In the genomic region with DNA sequence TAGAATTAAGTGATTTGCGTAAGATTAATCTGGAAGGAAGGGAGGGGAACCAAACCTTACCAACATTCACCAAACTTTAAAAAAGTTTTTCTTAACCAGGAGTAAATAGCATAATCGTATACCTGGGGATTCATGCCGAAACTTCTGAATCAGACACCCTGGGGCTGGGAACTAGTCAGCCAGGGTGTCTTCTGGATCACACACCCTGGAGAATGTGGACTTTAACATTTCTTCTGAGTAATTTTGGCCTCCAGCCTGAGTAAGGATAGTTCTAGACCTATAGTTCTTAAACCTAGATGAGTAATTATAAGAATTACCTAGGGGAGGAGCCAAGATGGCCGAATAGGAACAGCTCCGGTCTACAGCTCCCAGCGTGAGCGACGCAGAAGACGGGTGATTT, we compare ENCODE assay signal across 17 cellular contexts. TPM values are rescaled to one million over a fixed set of nuclear protein-coding genes. Genes with fewer than 3 reads are reported as not detected.
DNase-seq lines count a peak whose midpoint lies in the region; ATAC-seq, FAIRE-seq and TF ChIP-seq lines count a peak whose summit lies in the region.
"Had no signal": no experiment of that assay in that cellular context is flagged by ENCODE, and none has a peak within 500 bp of the region (broad histone marks: within the 10 kb centered on the region; RNA-seq: fewer than 3 reads in every experiment).

No MANE protein-coding gene starts in this region.

- no peak overlapping the region; a peak in 2 of 6 replicates for H3K4me3 ChIP-seq in HepG2 (replicated peaks in 1 of 3; ENCODE audit: insufficient read depth in 1 of 3, low read depth in 2 of 3, low read length in 3 of 3)
- no peak overlapping the region for H3K4me3 ChIP-seq in right lobe of liver
- H3K4me3 ChIP-seq in iPS-18c (ENCODE audit: insufficient read depth, low read depth, low read length), result peak overlapping the region; percentile 6; the same call in 1 of the 2 replicates
- no peak overlapping the region for H3K4me3 ChIP-seq in kidney (ENCODE audit: low read length in 2 of 2)
- H3K4me3 ChIP-seq: dorsolateral prefrontal cortex, Peyer's patch, tibial artery had no signal

- H3K4me1 ChIP-seq in HepG2 (ENCODE audit: insufficient read depth, low read length), result no peaks in the 10 kb centered on the region
- H3K4me1 ChIP-seq in right lobe of liver, result no peaks in the 10 kb centered on the region
- H3K4me1 ChIP-seq in kidney (ENCODE audit: control insufficient read depth in 1 of 2, insufficient read depth in 1 of 2, low read depth in 1 of 2, low read length in 2 of 2), result no peaks in the 10 kb centered on the region
- H3K4me1 ChIP-seq: Peyer's patch, tibial artery had no signal

- peak overlapping the region; percentile 80 for H3K4me3 Mint-ChIP-seq in WTC11
- no peak overlapping the region for H3K4me3 Mint-ChIP-seq in activated CD4-positive, alpha-beta T cell treated with anti-CD3 and anti-CD28 coated beads, Interleukin-2, amount 10 ng/mL, durations not matched to agents 24 days and 14 days
- H3K4me3 Mint-ChIP-seq: stimulated activated naive B cell treated with anti-CD40 and anti-IgM and Interleukin-4, amounts not matched to agents 10 μg/mL and 1 μg/mL and 100 μg/mL, for 72 hours had no signal

- CTCF ChIA-PET in HepG2 (lab: Yijun Ruan, JAX; ENCODE audit: low intra/inter-chr PET ratio, low total read pairs), result no interaction called here
- CTCF ChIA-PET in WTC11 (lab: Charles Lee), result no interaction called here

- TF ChIP-seq CTCF in HepG2 (CRISPR knock-in tag; IDR thresholded peaks at IDR 0.05) (no peak), right lobe of liver (IDR thresholded peaks at IDR 0.05) (no peak), WTC11 (IDR thresholded peaks at IDR 0.05) (no peak), kidney (IDR thresholded peaks at IDR 0.05; ENCODE audit: borderline replicate concordance, extremely low read depth, insufficient read depth) (no peak)

- BruUV-seq in HepG2 (replicated peaks; lab: Mats Ljungman, UMichigan), result no TSS peak

- H3K79me2 ChIP-seq in HepG2 (ENCODE audit: insufficient read depth, low read length), result no peaks in the 10 kb centered on the region

- H3K9me3 Mint-ChIP-seq in WTC11, result peaks cover 9% of the 10 kb centered on the region
- no peaks in the 10 kb centered on the region for H3K9me3 Mint-ChIP-seq in activated CD4-positive, alpha-beta T cell treated with anti-CD3 and anti-CD28 coated beads, Interleukin-2, amount 10 ng/mL, durations not matched to agents 24 days and 14 days

- no peak overlapping the region for H2AFZ ChIP-seq in HepG2 (ENCODE audit: low read length)

- H3K36me3 ChIP-seq in HepG2 (replicated peaks in 1 of 2; ENCODE audit: control insufficient read depth in 1 of 2, insufficient read depth in 2 of 2, low read length in 2 of 2) (no peaks in the 10 kb centered on the region), right lobe of liver (no peaks in the 10 kb centered on the region), kidney (ENCODE audit: control insufficient read depth in 1 of 2, insufficient read depth in 2 of 2, low read length in 2 of 2) (no peaks in the 10 kb centered on the region)
- H3K36me3 ChIP-seq: Peyer's patch, tibial artery had no signal

- TF ChIP-seq POLR2A in HepG2 (IDR thresholded peaks at IDR 0.05; ENCODE audit: insufficient read depth in 1 of 2, low read depth in 2 of 2, low read length in 2 of 2) (no peak), right lobe of liver (IDR thresholded peaks at IDR 0.05) (no peak)

- WGBS in HepG2 (ENCODE audit: low lambda C conversion rate), result 54% methylated on average over 9 of the region's 9 CpGs
- WGBS in right lobe of liver (ENCODE audit: insufficient coverage, low coverage, low lambda C conversion rate, missing lambda C conversion rate), result 82% methylated on average over 4 of the region's 9 CpGs

- H3K9ac ChIP-seq in HepG2 (ENCODE audit: insufficient read depth, low read depth, low read length) (no peak overlapping the region), kidney (ENCODE audit: low read length in 2 of 2) (no peak overlapping the region)

- no peaks in the 10 kb centered on the region for H4K20me1 ChIP-seq in HepG2 (ENCODE audit: insufficient read depth, low read length)

- no peaks in the 10 kb centered on the region for H3K9me3 ChIP-seq in HepG2 (ENCODE audit: low read length)
- no peaks in the 10 kb centered on the region for H3K9me3 ChIP-seq in right lobe of liver
- H3K9me3 ChIP-seq in iPS-18c (ENCODE audit: control insufficient read depth, insufficient read depth, low read length), result peaks cover 2% of the 10 kb centered on the region
- H3K9me3 ChIP-seq in kidney (ENCODE audit: control insufficient read depth in 1 of 2, low read length in 2 of 2), result no peaks in the 10 kb centered on the region
- H3K9me3 ChIP-seq: Peyer's patch, tibial artery had no signal

- no peak for DNase-seq in HepG2 (ENCODE audit: low spot score)
- DNase-seq in right lobe of liver, result no peak
- no peak for DNase-seq in WTC11 (ENCODE audit: low spot score)
- DNase-seq in kidney, result no peak
- no peak for DNase-seq in activated CD4-positive, alpha-beta T cell treated with anti-CD3 and anti-CD28 coated beads, Interleukin-2, amount 10 ng/mL, durations not matched to agents 24 days and 14 days
- DNase-seq: activated CD4-positive, alpha-beta T cell treated with anti-CD3 and anti-CD28 coated beads, Interleukin-2, amount 50 U/mL, for 1 hour; activated gamma-delta T cell treated with Interleukin-2 at 50 U/mL for 16 hours; DMS79; dorsolateral prefrontal cortex; MV-4-11; Peyer's patch; stimulated activated naive B cell treated with anti-CD40 and anti-IgM and Interleukin-4, amounts not matched to agents 10 μg/mL and 1 μg/mL and 100 μg/mL, for 72 hours; tibial artery had no signal

- H3K27ac ChIP-seq in HepG2 (ENCODE audit: extremely low read length, insufficient read depth, low read length) (no peak overlapping the region), right lobe of liver (no peak overlapping the region), kidney (ENCODE audit: low read depth in 2 of 2, low read length in 2 of 2) (no peak overlapping the region)
- H3K27ac ChIP-seq: dorsolateral prefrontal cortex, Peyer's patch, tibial artery had no signal

- in situ Hi-C loops in HepG2 (cut with HindIII; ENCODE audit: extremely low pct_ligation_motif_present, low pct_unique_long_range_greater_than_20kb), result no loop called here

- POLR2A ChIA-PET in HepG2 (lab: Yijun Ruan, JAX), result no interaction called here
- POLR2A ChIA-PET in WTC11 (lab: Charles Lee), result no interaction called here

- no peak for FAIRE-seq in HepG2 (lab: Jason Lieb, UNC)
- FAIRE-seq in kidney (lab: Jason Lieb, UNC), result no peak

- peak overlapping the region; percentile 74 for H3K27ac Mint-ChIP-seq in WTC11
- no peak overlapping the region for H3K27ac Mint-ChIP-seq in activated CD4-positive, alpha-beta T cell treated with anti-CD3 and anti-CD28 coated beads, Interleukin-2, amount 10 ng/mL, durations not matched to agents 24 days and 14 days
- H3K27ac Mint-ChIP-seq: stimulated activated naive B cell treated with anti-CD40 and anti-IgM and Interleukin-4, amounts not matched to agents 10 μg/mL and 1 μg/mL and 100 μg/mL, for 72 hours had no signal

- TF ChIP-seq RAD21 in HepG2 (CRISPR knock-in tag; IDR thresholded peaks at IDR 0.05), result no peak

- TF ChIP-seq EP300 in HepG2 (IDR thresholded peaks at IDR 0.05; ENCODE audit: low read depth in 2 of 2, low read length in 2 of 2), result no peak
- TF ChIP-seq EP300 in HepG2 (CRISPR knock-in tag; IDR thresholded peaks at IDR 0.05; ENCODE audit: borderline replicate concordance), result no peak

- H3K4me1 Mint-ChIP-seq in WTC11, result peaks cover 30% of the 10 kb centered on the region
- no peaks in the 10 kb centered on the region for H3K4me1 Mint-ChIP-seq in activated CD4-positive, alpha-beta T cell treated with anti-CD3 and anti-CD28 coated beads, Interleukin-2, amount 10 ng/mL, durations not matched to agents 24 days and 14 days
- H3K4me1 Mint-ChIP-seq: stimulated activated naive B cell treated with anti-CD40 and anti-IgM and Interleukin-4, amounts not matched to agents 10 μg/mL and 1 μg/mL and 100 μg/mL, for 72 hours had no signal

- peak overlapping the region; percentile 50; the same call in 1 of the 2 replicates for H3K4me2 ChIP-seq in HepG2 (ENCODE audit: low read depth, low read length)

- peaks cover 17% of the 10 kb centered on the region for H3K36me3 Mint-ChIP-seq in WTC11
- no peaks in the 10 kb centered on the region for H3K36me3 Mint-ChIP-seq in activated CD4-positive, alpha-beta T cell treated with anti-CD3 and anti-CD28 coated beads, Interleukin-2, amount 10 ng/mL, durations not matched to agents 24 days and 14 days (ENCODE audit: low read depth)
- H3K36me3 Mint-ChIP-seq: stimulated activated naive B cell treated with anti-CD40 and anti-IgM and Interleukin-4, amounts not matched to agents 10 μg/mL and 1 μg/mL and 100 μg/mL, for 72 hours had no signal

- peaks cover 0 to 20% of the 10 kb centered on the region in 2 experiments; a peak in 3 of 5 replicates for H3K27me3 ChIP-seq in HepG2 (ENCODE audit: control insufficient read depth in 1 of 2, insufficient read depth in 2 of 2, low read length in 2 of 2)
- H3K27me3 ChIP-seq in right lobe of liver, result no peaks in the 10 kb centered on the region
- H3K27me3 ChIP-seq: Peyer's patch, tibial artery had no signal

- ATAC-seq in HepG2 (peak; percentile 41; the same call in 2 of the 3 replicates), right lobe of liver (no peak), WTC11 (no peak; the same call in 1 of the 2 replicates), GM19328 (IDR thresholded peaks at IDR 0.05; ENCODE audit: unreplicated experiment) (no peak), GM19023 (IDR thresholded peaks at IDR 0.05; ENCODE audit: unreplicated experiment) (no peak)
- ATAC-seq: SK-N-SH treated with all-trans-retinoic acid at 6 μM for 48 hours; stimulated activated naive B cell treated with anti-CD40 and anti-IgM and Interleukin-4, amounts not matched to agents 10 μg/mL and 1 μg/mL and 100 μg/mL, for 72 hours had no signal

- intact Hi-C loops in HepG2 (cut with micrococcal nuclease; ENCODE audit: unreplicated experiment), result no loop called here
- intact Hi-C loops in right lobe of liver (cut with DNase I), result no loop called here
- intact Hi-C loops in kidney (cut with DNase I), result no loop called here
- intact Hi-C loops in activated CD4-positive, alpha-beta T cell treated with anti-CD3 and anti-CD28 coated beads, Interleukin-2, amount 10 ng/mL, durations not matched to agents 24 days and 14 days (cut with micrococcal nuclease), result no loop called here

- H3K27me3 Mint-ChIP-seq in WTC11 (ENCODE audit: low read depth), result peaks cover 9% of the 10 kb centered on the region; the same call in 1 of the 2 replicates
- no peaks in the 10 kb centered on the region for H3K27me3 Mint-ChIP-seq in activated CD4-positive, alpha-beta T cell treated with anti-CD3 and anti-CD28 coated beads, Interleukin-2, amount 10 ng/mL, durations not matched to agents 24 days and 14 days
- H3K27me3 Mint-ChIP-seq: stimulated activated naive B cell treated with anti-CD40 and anti-IgM and Interleukin-4, amounts not matched to agents 10 μg/mL and 1 μg/mL and 100 μg/mL, for 72 hours had no signal

RNA-seq across cellular contexts. Expression of a gene that starts 44.1 kb away (rescaled TPM):
- total RNA-seq in HepG2 (2016; rRNA removed; fragmentation: Illumina TruSeq; extraction: Trizol) (4.5 and 6.0 TPM in 2 replicates), right lobe of liver (1 to 10 TPM; 3.1 to 8.8 (median 4.2) TPM), WTC11 (2021) (0.30 to 0.48 TPM (median 0.39 TPM) in 3 replicates), kidney (36.7 TPM)
- total RNA-seq in HepG2 (2016; cell fraction: cytosol; rRNA removed; fragmentation: Illumina TruSeq; extraction: Trizol; ENCODE audit: low read depth), result 0.88 and 1.3 TPM in 2 replicates
- 4.4 and 6.6 TPM in 2 replicates for total RNA-seq in HepG2 (2016; cell fraction: insoluble cytoplasmic fraction; rRNA removed; fragmentation: Illumina TruSeq; extraction: Trizol)
- total RNA-seq in HepG2 (2016; cell fraction: membrane; rRNA removed; fragmentation: Illumina TruSeq; extraction: Trizol), result 2.1 and 4.3 TPM in 2 replicates
- 11.1 and 12.8 TPM in 2 replicates for total RNA-seq in HepG2 (2016; cell fraction: nucleus; rRNA removed; fragmentation: Illumina TruSeq; extraction: Trizol)
- polyA plus RNA-seq in HepG2 (2011; rRNA removed) (2.6 and 3.8 TPM in 2 replicates), kidney (ENCODE audit: insufficient read depth, low read depth, low replicate concordance) (7.3 TPM)
- polyA plus RNA-seq in HepG2 (2011; cell fraction: cytosol; rRNA removed), result 1.2 and 2.1 TPM in 2 replicates
- polyA plus RNA-seq in HepG2 (2011; cell fraction: nucleus; rRNA removed), result 3.6 and 3.7 TPM in 2 replicates
- 1.7 and 2.9 TPM in 2 replicates for polyA plus RNA-seq in HepG2 (2012)
- 0.16 and 0.49 TPM in 2 replicates for polyA plus RNA-seq in HepG2 (2016; cell fraction: cytosol; fragmentation: Illumina TruSeq; extraction: Trizol; ENCODE audit: low read depth)
- polyA plus RNA-seq in HepG2 (2016; cell fraction: insoluble cytoplasmic fraction; fragmentation: Illumina TruSeq; extraction: Trizol; ENCODE audit: low read depth), result 4.1 and 4.2 TPM in 2 replicates
- polyA plus RNA-seq in HepG2 (2016; cell fraction: membrane; fragmentation: Illumina TruSeq; extraction: Trizol; ENCODE audit: low read depth), result 1.0 and 1.1 TPM in 2 replicates
- 4.8 and 9.7 TPM in 2 replicates for polyA plus RNA-seq in HepG2 (2016; cell fraction: nucleus; fragmentation: Illumina TruSeq; extraction: Trizol; ENCODE audit: insufficient read depth, low read depth)
- polyA minus RNA-seq in HepG2 (2011; rRNA and poly(A)+ RNA removed; ENCODE audit: low replicate concordance), result 6.9 and 19.7 TPM in 2 replicates
- polyA minus RNA-seq in HepG2 (2011; cell fraction: cytosol; rRNA and poly(A)+ RNA removed), result 4.3 and 5.7 TPM in 2 replicates
- 19.1 and 25.4 TPM in 2 replicates for polyA minus RNA-seq in HepG2 (2011; cell fraction: nucleus; rRNA and poly(A)+ RNA removed)
- 0.31 TPM in 1 of 2 replicates, not detected in the other for total RNA-seq in activated CD4-positive, alpha-beta T cell treated with anti-CD3 and anti-CD28 coated beads, Interleukin-2, amount 10 ng/mL, durations not matched to agents 24 days and 14 days
